ENCODE assay signal across 11 cellular contexts in the genomic region with DNA sequence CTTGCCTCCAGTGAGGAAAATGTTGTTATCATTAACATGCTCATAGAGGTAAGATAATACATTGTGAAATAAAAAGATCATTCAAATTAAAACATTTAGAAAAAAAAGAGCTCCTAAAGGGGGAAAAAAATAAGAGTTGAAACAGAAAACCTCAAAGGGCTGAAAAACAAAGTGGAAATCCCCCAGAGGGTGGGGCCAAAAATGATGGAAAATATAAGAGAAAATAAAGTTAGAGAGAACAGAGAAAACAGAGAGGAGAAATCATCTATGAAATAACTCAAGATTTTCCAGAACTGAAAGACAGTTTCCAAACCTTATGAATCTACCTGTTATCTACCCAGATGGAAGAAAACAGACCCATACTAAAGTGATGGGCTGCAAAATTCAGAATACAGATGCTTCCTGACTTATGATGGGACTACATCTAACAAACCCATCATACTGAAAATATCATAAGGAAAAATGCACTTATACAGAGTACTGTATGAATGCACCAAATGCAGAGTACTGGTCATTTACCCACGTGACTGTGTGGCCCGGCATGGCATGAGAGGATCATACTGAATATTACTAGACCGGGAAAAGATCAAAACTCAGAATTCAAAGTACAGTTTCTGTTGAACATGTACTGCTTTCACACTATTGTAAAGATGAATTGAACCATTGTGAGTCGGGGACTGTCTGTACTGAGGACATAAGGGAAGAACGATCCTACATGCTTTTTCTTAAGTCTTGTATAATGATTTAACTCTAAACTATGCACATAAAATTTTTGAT. TPM values are rescaled to one million over a fixed set of nuclear protein-coding genes. Genes with fewer than 3 reads are reported as not detected.
A peak's percentile ranks its signal among the peaks of the same experiment; 100 is the strongest.
DNase-seq lines count a peak whose midpoint lies in the region; ATAC-seq, FAIRE-seq and TF ChIP-seq lines count a peak whose summit lies in the region.
"Had no signal": no experiment of that assay in that cellular context is flagged by ENCODE, and none has a peak within 500 bp of the region (broad histone marks: within the 10 kb centered on the region; RNA-seq: fewer than 3 reads in every experiment).

No MANE protein-coding gene starts in this region.

- intact Hi-C loops in left ventricle myocardium superior (cut with micrococcal nuclease) (no loop called here), aorta (cut with DNase I) (no loop called here), Right ventricle myocardium superior (cut with DNase I) (no loop called here)

- H2AFZ ChIP-seq in astrocyte (ENCODE audit: low read depth, low read length) (no peak overlapping the region), mesenchymal stem cell (ENCODE audit: low read depth, low read length) (no peak overlapping the region)

- no peak overlapping the region for H4K91ac ChIP-seq in mesenchymal stem cell (ENCODE audit: low read length)

- TF ChIP-seq CTCF in astrocyte (IDR thresholded peaks at IDR 0.05; ENCODE audit: insufficient read depth, low read depth, low read length): no peak

- H3K9ac ChIP-seq in BLaER1 treated with 17β-estradiol and CSF1 and Interleukin-3, amounts not matched to agents 10 nM and 100 nM: peak overlapping the region in 9 of 11 experiments; percentile 1 to 49 (median 30); a peak in 12 of 22 replicates
- H3K9ac ChIP-seq in HUES64 (ENCODE audit: low read depth, low read length) (0 out of 2 replicates have a peak overlapping the region, but pooled peaks have one; percentile 22), astrocyte (ENCODE audit: low read length) (no peak overlapping the region), mesenchymal stem cell (ENCODE audit: low read length) (peak overlapping the region; percentile 86)

- H3K4me3 ChIP-seq in BLaER1 treated with 17β-estradiol and CSF1 and Interleukin-3, amounts not matched to agents 10 nM and 100 nM: peak overlapping the region in 9 of 10 experiments; percentile 22 to 98 (median 46); a peak in 15 of 20 replicates
- peak overlapping the region; percentile 39 for H3K4me3 ChIP-seq in HUES64 (ENCODE audit: low read length)
- H3K4me3 ChIP-seq in astrocyte (ENCODE audit: insufficient read depth, low read depth, low read length): peak overlapping the region; percentile 23
- H3K4me3 ChIP-seq in mesenchymal stem cell (ENCODE audit: insufficient read depth in 1 of 2, low read depth in 1 of 2, low read length in 2 of 2): peak overlapping the region in 1 of 2 experiments; percentile 70
- no peak overlapping the region for H3K4me3 ChIP-seq in aorta (ENCODE audit: low read length in 2 of 2)

- ATAC-seq in GM18858 (IDR thresholded peaks at IDR 0.05; ENCODE audit: unreplicated experiment) (no peak), left ventricle myocardium superior (no peak), aorta (ENCODE audit: low FRiP score) (no peak), Right ventricle myocardium superior (ENCODE audit: poor library complexity) (no peak)
- ATAC-seq: activated CD4-positive, CD25-positive, alpha-beta regulatory T cell treated with anti-CD3 and anti-CD28 coated beads, Interleukin-2, amount 50 U/mL, for 24 hours had no signal

- H3K27me3 Mint-ChIP-seq in astrocyte (ENCODE audit: low read depth, unreplicated experiment): no peaks in the 10 kb centered on the region

- H3K18ac ChIP-seq in mesenchymal stem cell (ENCODE audit: low read depth in 1 of 2, low read length in 2 of 2): no peak overlapping the region

- peaks cover 57 to 79% (median 77%) of the 10 kb centered on the region in 11 experiments for H3K36me3 ChIP-seq in BLaER1 treated with 17β-estradiol and CSF1 and Interleukin-3, amounts not matched to agents 10 nM and 100 nM
- peaks cover 74% of the 10 kb centered on the region for H3K36me3 ChIP-seq in HUES64 (ENCODE audit: insufficient read depth, low read length)
- peaks cover 22% of the 10 kb centered on the region for H3K36me3 ChIP-seq in astrocyte (ENCODE audit: insufficient read depth, low read length)
- H3K36me3 ChIP-seq in mesenchymal stem cell (ENCODE audit: control insufficient read depth in 1 of 2, insufficient read depth in 2 of 2, low read depth in 1 of 2, low read length in 2 of 2): peaks cover 15 to 62% of the 10 kb centered on the region in 2 experiments
- H3K36me3 ChIP-seq in aorta (ENCODE audit: control insufficient read depth in 1 of 2, insufficient read depth in 2 of 2, low read length in 1 of 2): peaks cover 3 to 5% of the 10 kb centered on the region in 2 donors

- H2AK5ac ChIP-seq in mesenchymal stem cell (ENCODE audit: low read length, severe bottlenecking): peak overlapping the region; percentile 61

- H3K4me2 ChIP-seq in BLaER1 treated with 17β-estradiol and CSF1 and Interleukin-3, amounts not matched to agents 10 nM and 100 nM: peak overlapping the region; percentile 66 to 97 (median 88)
- H3K4me2 ChIP-seq in astrocyte (ENCODE audit: low read length) (peak overlapping the region; percentile 56), mesenchymal stem cell (ENCODE audit: low read length, poor library complexity, severe bottlenecking) (peak overlapping the region; percentile 49)

- peak overlapping the region; percentile 71 for H3K4me3 Mint-ChIP-seq in astrocyte (ENCODE audit: unreplicated experiment)

- H3K79me1 ChIP-seq in mesenchymal stem cell (replicated peaks; ENCODE audit: low read length, poor library complexity, severe bottlenecking): peaks cover 19% of the 10 kb centered on the region

- H4K8ac ChIP-seq in mesenchymal stem cell (ENCODE audit: low read length): no peak overlapping the region

- H3K14ac ChIP-seq in mesenchymal stem cell (ENCODE audit: low read length in 2 of 2): no peak overlapping the region

- no peak overlapping the region for H2BK12ac ChIP-seq in mesenchymal stem cell (ENCODE audit: low read length in 2 of 2)

- H3K9me3 Mint-ChIP-seq in astrocyte (ENCODE audit: unreplicated experiment): no peaks in the 10 kb centered on the region

- H3K23ac ChIP-seq in mesenchymal stem cell (ENCODE audit: low read length in 2 of 2): no peak overlapping the region

- no peak overlapping the region; a peak in 1 of 22 replicates for H3K27ac ChIP-seq in BLaER1 treated with 17β-estradiol and CSF1 and Interleukin-3, amounts not matched to agents 10 nM and 100 nM
- H3K27ac ChIP-seq in HUES64 (ENCODE audit: low read depth, low read length) (no peak overlapping the region), astrocyte (ENCODE audit: low read depth, low read length) (no peak overlapping the region), mesenchymal stem cell (ENCODE audit: low read length, poor library complexity, severe bottlenecking) (peak overlapping the region; percentile 90), aorta (ENCODE audit: low read depth in 1 of 2, low read length in 2 of 2) (no peak overlapping the region)

- H3K27ac Mint-ChIP-seq in astrocyte (ENCODE audit: unreplicated experiment): no peak overlapping the region

- no peak for FAIRE-seq in astrocyte (lab: Jason Lieb, UNC)

- H3K9me3 ChIP-seq in BLaER1 treated with 17β-estradiol and CSF1 and Interleukin-3, amounts not matched to agents 10 nM and 100 nM (replicated peaks in 1 of 11): peaks cover 0 to 4% (median 0%) of the 10 kb centered on the region in 11 experiments; a peak in 4 of 22 replicates
- no peaks in the 10 kb centered on the region for H3K9me3 ChIP-seq in HUES64 (ENCODE audit: insufficient read depth, low read depth, low read length)
- H3K9me3 ChIP-seq in astrocyte (ENCODE audit: insufficient read depth, low read depth, low read length): no peaks in the 10 kb centered on the region
- H3K9me3 ChIP-seq in mesenchymal stem cell (ENCODE audit: control insufficient read depth, low read length): no peaks in the 10 kb centered on the region
- H3K9me3 ChIP-seq in aorta (ENCODE audit: control insufficient read depth, low read length): no peaks in the 10 kb centered on the region

- no peak for DNase-seq in astrocyte (ENCODE audit: low read depth)
- DNase-seq in mesenchymal stem cell: no peak
- no peak for DNase-seq in left ventricle myocardium superior
- no peak for DNase-seq in aorta
- no peak for DNase-seq in Right ventricle myocardium superior
- DNase-seq: DMS79; stimulated activated CD4-positive, alpha-beta T cell treated with anti-CD3 and anti-CD28 coated beads, Interleukin-2, amount 100 ng/mL, for 24 hours had no signal

- no peak overlapping the region for H3K4ac ChIP-seq in mesenchymal stem cell (ENCODE audit: low read depth in 1 of 2, low read length in 2 of 2)

- no peak overlapping the region for H2BK120ac ChIP-seq in mesenchymal stem cell (ENCODE audit: low read depth, low read length)

- peaks cover 18% of the 10 kb centered on the region for H3K4me1 Mint-ChIP-seq in astrocyte (ENCODE audit: low read depth, unreplicated experiment)

- H2BK15ac ChIP-seq in mesenchymal stem cell (ENCODE audit: low read depth, poor library complexity, severe bottlenecking): no peak overlapping the region

- WGBS in HUES64: 96% methylated on average over 4 of the region's 5 CpGs
- 86% methylated on average over 2 of the region's 5 CpGs for WGBS in mesenchymal stem cell
- WGBS in aorta, 2 donors: 86 to 91% methylated on average over 5 of the region's 5 CpGs

- peaks cover 63% of the 10 kb centered on the region for H3K79me2 ChIP-seq in astrocyte (ENCODE audit: insufficient read depth, low read length)

- peaks cover 52 to 69% (median 64%) of the 10 kb centered on the region in 10 experiments for H3K4me1 ChIP-seq in BLaER1 treated with 17β-estradiol and CSF1 and Interleukin-3, amounts not matched to agents 10 nM and 100 nM
- H3K4me1 ChIP-seq in HUES64 (ENCODE audit: insufficient read depth, low read length) (peaks cover 45% of the 10 kb centered on the region), astrocyte (ENCODE audit: insufficient read depth, low read length) (peaks cover 12% of the 10 kb centered on the region), mesenchymal stem cell (ENCODE audit: control insufficient read depth, insufficient read depth, low read depth, low read length) (peaks cover 22% of the 10 kb centered on the region), aorta (ENCODE audit: control insufficient read depth in 1 of 2, insufficient read depth in 2 of 2, low read length in 2 of 2) (peaks cover 7 to 18% of the 10 kb centered on the region in 2 donors)

- peaks cover 8% of the 10 kb centered on the region for H3K36me3 Mint-ChIP-seq in astrocyte (ENCODE audit: low read depth, unreplicated experiment)

- H3K27me3 ChIP-seq in BLaER1 treated with 17β-estradiol and CSF1 and Interleukin-3, amounts not matched to agents 10 nM and 100 nM: 0 out of 22 replicates have a peak, but pooled peaks cover 0 to under 1% (median 0%) of the 10 kb centered on the region in 11 experiments
- no peaks in the 10 kb centered on the region; the same call in 1 of the 2 replicates for H3K27me3 ChIP-seq in HUES64 (ENCODE audit: insufficient read depth, low read length)
- H3K27me3 ChIP-seq in astrocyte (ENCODE audit: insufficient read depth, low read length): no peaks in the 10 kb centered on the region
- H3K27me3 ChIP-seq in mesenchymal stem cell (ENCODE audit: control insufficient read depth in 1 of 2, insufficient read depth in 1 of 2, low read length in 2 of 2): no peaks in the 10 kb centered on the region
- H3K27me3 ChIP-seq in aorta (ENCODE audit: control insufficient read depth in 1 of 2, insufficient read depth in 2 of 2, low read length in 1 of 2): no peaks in the 10 kb centered on the region

- H4K20me1 ChIP-seq in BLaER1 treated with 17β-estradiol and CSF1 and Interleukin-3, amounts not matched to agents 10 nM and 100 nM: peaks cover 19 to 80% (median 71%) of the 10 kb centered on the region in 11 experiments; a peak in 21 of 22 replicates
- peaks cover 33% of the 10 kb centered on the region for H4K20me1 ChIP-seq in astrocyte (ENCODE audit: insufficient read depth, low read length)

- H2BK5ac ChIP-seq in mesenchymal stem cell (ENCODE audit: low read depth, low read length, poor library complexity, severe bottlenecking): no peak overlapping the region

RNA-seq across cellular contexts. Expression of a gene that starts 4.0 kb away (rescaled TPM):
- 13.8 TPM for polyA plus RNA-seq in HUES64 (2013, experiment 1 of 2)
- polyA plus RNA-seq in HUES64 (2013, experiment 2 of 2): 12.9 TPM
- total RNA-seq in astrocyte (8.4 and 9.3 TPM in 2 replicates), left ventricle myocardium superior (3.4 TPM), aorta (1 to 10 TPM; 6.8 to 8.3 TPM), Right ventricle myocardium superior (2.4 TPM)
- polyA plus RNA-seq in mesenchymal stem cell (2013, experiment 1 of 2): 3.7 TPM
- polyA plus RNA-seq in mesenchymal stem cell (2013, experiment 2 of 2): 3.7 TPM
- polyA plus RNA-seq in aorta: 1 to 10 TPM; 2.0 to 3.1 TPM

RNA-seq across cellular contexts. Expression of a gene that starts 23.5 kb away (rescaled TPM):
- 29.6 TPM for polyA plus RNA-seq in HUES64 (2013, experiment 1 of 2)
- polyA plus RNA-seq in HUES64 (2013, experiment 2 of 2): 32.2 TPM
- 48.0 and 57.2 TPM in 2 replicates for total RNA-seq in astrocyte
- 25.7 TPM for polyA plus RNA-seq in mesenchymal stem cell (2013, experiment 1 of 2)
- polyA plus RNA-seq in mesenchymal stem cell (2013, experiment 2 of 2): 24.6 TPM
- total RNA-seq in left ventricle myocardium superior: 7.5 TPM
- 10 to 100 TPM; 48.8 to 60.8 TPM for total RNA-seq in aorta
- polyA plus RNA-seq in aorta: 100 to 1,000 TPM in 1 of 2 donors, 10 to 100 TPM in 1; 32.4 to 199 TPM
- 5.0 TPM for total RNA-seq in Right ventricle myocardium superior

RNA-seq across cellular contexts. Expression of a gene that starts 38.5 kb away (rescaled TPM):
- polyA plus RNA-seq in HUES64 (2013, experiment 1 of 2): 7.9 TPM
- 8.2 TPM for polyA plus RNA-seq in HUES64 (2013, experiment 2 of 2)
- total RNA-seq in astrocyte (4.9 and 6.2 TPM in 2 replicates), left ventricle myocardium superior (5.7 TPM), aorta (1 to 10 TPM; 6.6 to 9.5 TPM), Right ventricle myocardium superior (4.1 TPM)
- polyA plus RNA-seq in mesenchymal stem cell (2013, experiment 1 of 2): 4.7 TPM
- 5.0 TPM for polyA plus RNA-seq in mesenchymal stem cell (2013, experiment 2 of 2)
- polyA plus RNA-seq in aorta: 10 to 100 TPM in 1 of 2 donors, 1 to 10 TPM in 1; 2.5 to 10.6 TPM

RNA-seq across cellular contexts. Expression of a gene that starts 38.6 kb away (rescaled TPM):
- polyA plus RNA-seq in HUES64 (2013, experiment 1 of 2): 0.65 TPM
- 1.6 TPM for polyA plus RNA-seq in HUES64 (2013, experiment 2 of 2)
- 1.6 and 1.7 TPM in 2 replicates for total RNA-seq in astrocyte
- polyA plus RNA-seq in mesenchymal stem cell (2013, experiment 1 of 2): 0.73 TPM
- polyA plus RNA-seq in mesenchymal stem cell (2013, experiment 2 of 2): 0.45 TPM
- total RNA-seq in left ventricle myocardium superior: 2.5 TPM
- 1 to 10 TPM; 1.0 to 1.5 TPM for total RNA-seq in aorta
- 1 to 10 TPM; 1.8 to 2.7 TPM for polyA plus RNA-seq in aorta
- 5.5 TPM for total RNA-seq in Right ventricle myocardium superior

Comparison
In these comparisons a context has a peak if more than half of its experiments do, and no peak if none do; other contexts are left out.
1. H3K4me3 ChIP-seq: peak in BLaER1 treated with 17β-estradiol and CSF1 and Interleukin-3, amounts not matched to agents 10 nM and 100 nM (9 of 10), HUES64 (single experiment) and astrocyte (single experiment); none in aorta (0 of 2).
2. Peak in every context shown above with its lines, with median percentiles within 50 percentile points of each other: H3K4me2 ChIP-seq.